Comparison of ENCODE assay signal across 8 cellular contexts in genomic region chr6:21003780-21004541, GRCh38.
DNase-seq lines count a peak whose midpoint lies in the region; ATAC-seq lines count a peak whose summit lies in the region.

No MANE protein-coding gene starts in this region.

- intact Hi-C loops in head of caudate nucleus (cut with DNase I): no loop called here

- DNase-seq in EL (peak; percentile 67), HT1080 (ENCODE audit: low read depth) (peak; percentile 80), dedifferentiated amniotic fluid mesenchymal stem cell (ENCODE audit: extremely low spot score) (peak; percentile 31), head of caudate nucleus (no peak), Kasumi-1 (lab: John Stamatoyannopoulos, UW) (no peak), ecto neural progenitor cell (ENCODE audit: low spot score) (no peak), SK-N-DZ (ENCODE audit: low spot score) (no peak)

- peak; percentile 74 for ATAC-seq in GM21619 (IDR thresholded peaks at IDR 0.05; ENCODE audit: unreplicated experiment)

Comparison
In these comparisons a context has a peak if more than half of its experiments do, and no peak if none do; other contexts are left out.
1. DNase-seq: peak in EL (single experiment), HT1080 (single experiment) and dedifferentiated amniotic fluid mesenchymal stem cell (single experiment); none in head of caudate nucleus (0 of 42), Kasumi-1 (0 of 2), ecto neural progenitor cell (single experiment) and SK-N-DZ (single experiment).